ENCODE assay signal across 1 cellular context in genomic region chr2:42127425-42128424, GRCh38.
A peak's percentile ranks its signal among the peaks of the same experiment; 100 is the strongest.
TF ChIP-seq lines count a peak whose summit lies in the region.

No MANE protein-coding gene starts in this region.

TF ChIP-seq in HepG2, 621 proteins besides CTCF, POLR2A, EP300 and RAD21 (continued from another document and continues in another):
- peak; percentile 90; the same call in 1 of the 2 replicates for TF ChIP-seq ZNF710 (CRISPR knock-in tag; IDR thresholded peaks at IDR 0.05; ENCODE audit: borderline replicate concordance)
- no peak for TF ChIP-seq ZNF577 (CRISPR knock-in tag; IDR thresholded peaks at IDR 0.05; ENCODE audit: borderline replicate concordance, low read depth)
- no peak for TF ChIP-seq ZMAT5 (CRISPR knock-in tag; IDR thresholded peaks at IDR 0.05; ENCODE audit: borderline replicate concordance, low read depth)
- peak; percentile 83 for TF ChIP-seq ZFP1 (CRISPR knock-in tag; IDR thresholded peaks at IDR 0.05)
- TF ChIP-seq MXD3 (CRISPR knock-in tag; IDR thresholded peaks at IDR 0.05) = no peak
- no peak for TF ChIP-seq SP4 (CRISPR knock-in tag; IDR thresholded peaks at IDR 0.05)
- peak; percentile 80; the same call in 1 of the 2 replicates for TF ChIP-seq ZNF350 (CRISPR knock-in tag; IDR thresholded peaks at IDR 0.05; ENCODE audit: borderline replicate concordance, low read depth)
- TF ChIP-seq ZNF557 (CRISPR knock-in tag; IDR thresholded peaks at IDR 0.05) = no peak
- TF ChIP-seq ZNF800 (CRISPR knock-in tag; IDR thresholded peaks at IDR 0.05) = peak; percentile 57; the same call in 1 of the 2 replicates
- no peak for TF ChIP-seq IKZF1 (IDR thresholded peaks at IDR 0.05)
- TF ChIP-seq ZBTB7B (CRISPR knock-in tag; IDR thresholded peaks at IDR 0.05) = peak; percentile 87
- no peak for TF ChIP-seq ZFAT (CRISPR knock-in tag; conservative IDR thresholded peaks at IDR 0.05)
- TF ChIP-seq PHF5A (CRISPR knock-in tag; IDR thresholded peaks at IDR 0.05; ENCODE audit: low read depth, unreplicated experiment) = peak; percentile 31
- peak; percentile 32; the same call in 1 of the 2 replicates for TF ChIP-seq SMAD3 (CRISPR knock-in tag; IDR thresholded peaks at IDR 0.05)
- TF ChIP-seq ZBTB39 (CRISPR knock-in tag; IDR thresholded peaks at IDR 0.05) = no peak; the same call in 1 of the 2 replicates
- TF ChIP-seq ZBTB3 (CRISPR knock-in tag; IDR thresholded peaks at IDR 0.05; ENCODE audit: borderline replicate concordance, low read depth) = no peak
- TF ChIP-seq IKZF5 (CRISPR knock-in tag; IDR thresholded peaks at IDR 0.05) = peak; percentile 76
- no peak for TF ChIP-seq THAP8 (CRISPR knock-in tag; IDR thresholded peaks at IDR 0.05; ENCODE audit: borderline replicate concordance)
- TF ChIP-seq MAFG (CRISPR knock-in tag; IDR thresholded peaks at IDR 0.05) = no peak
- TF ChIP-seq KIAA2018 (CRISPR knock-in tag; IDR thresholded peaks at IDR 0.05; ENCODE audit: borderline replicate concordance) = no peak
- TF ChIP-seq RFXAP (CRISPR knock-in tag; IDR thresholded peaks at IDR 0.05; ENCODE audit: borderline replicate concordance) = 0 out of 2 replicates have a peak, but pooled peaks have one; percentile 53
- peak; percentile 62 for TF ChIP-seq ATF3 (CRISPR knock-in tag; IDR thresholded peaks at IDR 0.05)
- TF ChIP-seq MYPOP (CRISPR knock-in tag; IDR thresholded peaks at IDR 0.05) = no peak
- no peak for TF ChIP-seq ZNF572 (CRISPR knock-in tag; IDR thresholded peaks at IDR 0.05)
- peak; percentile 80 for TF ChIP-seq MLX (CRISPR knock-in tag; IDR thresholded peaks at IDR 0.05)
- TF ChIP-seq ZNF431 (CRISPR knock-in tag; IDR thresholded peaks at IDR 0.05; ENCODE audit: borderline replicate concordance, low read depth) = no peak
- no peak for TF ChIP-seq ZFP62 (CRISPR knock-in tag; IDR thresholded peaks at IDR 0.05)
- no peak for TF ChIP-seq ZNF12 (CRISPR knock-in tag; IDR thresholded peaks at IDR 0.05)
- no peak for TF ChIP-seq DDIT3 (CRISPR knock-in tag; IDR thresholded peaks at IDR 0.05)
- no peak for TF ChIP-seq PCBP2 (optimal IDR thresholded peaks at IDR 0.05; ENCODE audit: low read depth, low read length, poor library complexity, severe bottlenecking)
- peak; percentile 78 for TF ChIP-seq JUN (CRISPR knock-in tag; IDR thresholded peaks at IDR 0.05)
- TF ChIP-seq RNF2 (conservative IDR thresholded peaks at IDR 0.05; ENCODE audit: low read depth) = no peak
- peak; percentile 90; the same call in 1 of the 2 replicates for TF ChIP-seq MBD4 (IDR thresholded peaks at IDR 0.05; ENCODE audit: borderline replicate concordance, low read length)
- TF ChIP-seq BCL6 (CRISPR knock-in tag; IDR thresholded peaks at IDR 0.05) = peak; percentile 93
- no peak for TF ChIP-seq SP1 (IDR thresholded peaks at IDR 0.05)
- TF ChIP-seq SP1 (CRISPR knock-in tag; IDR thresholded peaks at IDR 0.05) = 0 out of 2 replicates have a peak, but pooled peaks have one; percentile 14
- TF ChIP-seq TBX2 (CRISPR knock-in tag; IDR thresholded peaks at IDR 0.05; ENCODE audit: borderline replicate concordance) = peak; percentile 95
